In genomic region chr1:1183221-1183747, GRCh38 we compare ENCODE assay signal across 1 cellular context.
TF ChIP-seq lines count a peak whose summit lies in the region.

No MANE protein-coding gene starts in this region.

TF ChIP-seq in H1, 55 proteins besides CTCF, POLR2A, EP300 and RAD21:
- TF ChIP-seq ASH2L (IDR thresholded peaks at IDR 0.05; ENCODE audit: low read length): no peak
- TF ChIP-seq, protein P1, sequence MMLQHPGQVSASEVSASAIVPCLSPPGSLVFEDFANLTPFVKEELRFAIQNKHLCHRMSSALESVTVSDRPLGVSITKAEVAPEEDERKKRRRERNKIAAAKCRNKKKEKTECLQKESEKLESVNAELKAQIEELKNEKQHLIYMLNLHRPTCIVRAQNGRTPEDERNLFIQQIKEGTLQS (IDR thresholded peaks at IDR 0.05; ENCODE audit: insufficient read depth, low read depth, low read length): no peak
- TF ChIP-seq BCL11A (IDR thresholded peaks at IDR 0.05; ENCODE audit: low read depth in 2 of 2, low read length in 2 of 2): no peak
- no peak for TF ChIP-seq SRF (IDR thresholded peaks at IDR 0.05; ENCODE audit: low read depth, low read length)
- no peak for TF ChIP-seq SP2 (IDR thresholded peaks at IDR 0.05; ENCODE audit: low read length)
